27 cellular contexts compared by ENCODE assay signal in the genomic region with DNA sequence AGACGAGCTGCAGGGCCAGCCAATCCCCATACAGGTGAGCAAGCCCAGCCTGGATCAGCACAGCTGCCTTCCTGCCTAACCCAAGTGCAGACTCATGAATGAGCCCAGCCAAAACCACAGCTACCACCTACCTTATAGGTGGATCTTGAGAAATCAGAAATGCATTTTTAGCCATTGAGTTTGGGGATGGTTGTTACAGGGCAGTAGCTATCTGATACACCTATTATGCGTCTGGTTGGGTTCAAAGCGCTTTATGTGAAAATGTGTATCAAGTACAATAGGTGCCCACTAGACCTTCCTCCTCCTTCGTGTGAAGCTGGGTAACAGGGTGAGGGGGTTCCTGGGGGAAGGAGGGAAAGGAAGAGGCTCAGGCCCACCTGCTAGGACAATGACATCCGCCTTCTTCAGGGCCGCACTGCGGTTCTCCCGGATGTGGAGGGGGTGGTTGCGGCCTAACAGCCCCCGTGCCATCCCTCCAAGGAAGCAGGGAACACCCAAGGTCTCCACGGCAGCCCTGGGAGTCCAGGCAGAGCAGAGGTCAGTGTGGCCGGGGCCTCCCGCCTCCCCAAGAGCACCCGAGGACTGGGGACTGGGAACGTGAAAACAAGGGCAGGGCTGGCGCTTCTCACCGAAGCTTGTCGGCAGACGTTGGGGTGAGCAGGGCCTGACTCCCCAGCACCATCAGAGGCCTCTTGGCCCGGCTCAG. TPM values are rescaled to one million over a fixed set of nuclear protein-coding genes. Genes with fewer than 3 reads are reported as not detected.
"Had no signal": no experiment of that assay in that cellular context is flagged by ENCODE, and none has a peak within 500 bp of the region (broad histone marks: within the 10 kb centered on the region; RNA-seq: fewer than 3 reads in every experiment).

No MANE protein-coding gene starts in this region.

- H3K27me3 Mint-ChIP-seq: natural killer cell treated with Interleukin-12 subunit alpha and Interleukin-12 subunit beta and Interleukin-15 and Interleukin-18, amount 100 ng/mL, for 72 hours had no signal

- H3K9me3 Mint-ChIP-seq: natural killer cell treated with Interleukin-12 subunit alpha and Interleukin-12 subunit beta and Interleukin-15 and Interleukin-18, amount 100 ng/mL, for 72 hours had no signal

- H3K9me3 ChIP-seq: heart left ventricle, mucosa of descending colon, neutrophil, right atrium auricular region, stomach, thoracic aorta, transverse colon, uterus had no signal

- H3K36me3 Mint-ChIP-seq: natural killer cell treated with Interleukin-12 subunit alpha and Interleukin-12 subunit beta and Interleukin-15 and Interleukin-18, amount 100 ng/mL, for 72 hours had no signal

- FAIRE-seq: endometrium, frontal cortex, islet of Langerhans, small intestine had no signal

- H3K27ac Mint-ChIP-seq: natural killer cell treated with Interleukin-12 subunit alpha and Interleukin-12 subunit beta and Interleukin-15 and Interleukin-18, amount 100 ng/mL, for 72 hours had no signal

- H3K36me3 ChIP-seq: uterus had no signal

- H3K27me3 ChIP-seq: heart left ventricle, neutrophil, right atrium auricular region, stomach, transverse colon, uterus had no signal

- H3K4me1 ChIP-seq: uterus had no signal

- H3K27ac ChIP-seq: heart left ventricle, neutrophil, right atrium auricular region, stomach, thoracic aorta, transverse colon, uterus had no signal

- H3K4me3 Mint-ChIP-seq: natural killer cell treated with Interleukin-12 subunit alpha and Interleukin-12 subunit beta and Interleukin-15 and Interleukin-18, amount 100 ng/mL, for 72 hours had no signal

- ATAC-seq: heart left ventricle; left lobe of liver; natural killer cell treated with Interleukin-12 subunit alpha and Interleukin-12 subunit beta and Interleukin-15 and Interleukin-18, amount 100 ng/mL, for 72 hours had no signal

- DNase-seq: central memory CD4-positive, alpha-beta T cell; effector memory CD4-positive, alpha-beta T cell; erythroblast; heart left ventricle; hippocampal formation; mucosa of descending colon; small intestine; stimulated activated CD4-positive, alpha-beta T cell treated with anti-CD3 and anti-CD28 coated beads, Interleukin-12 subunit alpha, Interleukin-12 subunit beta, amount 100 ng/mL, for 4 hours; stimulated activated naive CD4-positive, alpha-beta T cell; stomach; substantia nigra; transverse colon; uterus had no signal

- H3K4me3 ChIP-seq: heart left ventricle, mucosa of descending colon, right atrium auricular region, stomach, thoracic aorta, transverse colon, uterus had no signal

RNA-seq across cellular contexts. Expression of gene SYDE1, which starts 11.7 kb away (rescaled TPM):
- total RNA-seq: natural killer cell treated with Interleukin-12 subunit alpha and Interleukin-12 subunit beta and Interleukin-15 and Interleukin-18, amount 100 ng/mL, for 72 hours had no signal

RNA-seq across cellular contexts. Expression of gene OR1I1, which starts 36.9 kb away (rescaled TPM):
- total RNA-seq: fibroblast of lung; glomerular endothelial cell; heart left ventricle; left lobe of liver; lower leg skin; mucosa of descending colon; myocyte; natural killer cell treated with Interleukin-12 subunit alpha and Interleukin-12 subunit beta and Interleukin-15 and Interleukin-18, amount 100 ng/mL, for 72 hours; osteoblast; pulmonary artery endothelial cell; right atrium auricular region; stomach; thoracic aorta; transverse colon; uterus had no signal
- polyA plus RNA-seq: fibroblast of lung, heart left ventricle, small intestine, stomach had no signal
